In the genomic region with DNA sequence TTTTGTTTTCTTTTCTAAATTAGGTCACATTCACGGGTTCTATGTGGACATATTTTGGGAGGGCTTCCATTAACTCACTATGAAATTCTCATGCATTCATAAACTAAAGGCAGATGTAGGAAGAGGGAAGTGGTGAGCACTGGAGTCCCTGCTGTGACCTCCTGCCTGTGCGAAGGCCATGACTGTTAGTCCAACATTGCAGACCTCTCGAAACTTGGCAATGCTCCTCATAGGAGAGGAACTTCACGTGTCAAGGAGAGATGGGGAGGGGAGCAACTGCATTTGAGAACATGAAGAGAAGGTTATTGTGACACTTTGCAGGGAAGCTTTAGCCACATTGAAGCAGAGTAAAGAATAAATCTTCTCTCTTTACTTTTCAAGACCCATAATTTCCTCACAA, we compare ENCODE assay signal across 22 cellular contexts.
DNase-seq lines count a peak whose midpoint lies in the region; ATAC-seq and TF ChIP-seq lines count a peak whose summit lies in the region.
"Had no signal": no experiment of that assay in that cellular context is flagged by ENCODE, and none has a peak within 500 bp of the region (broad histone marks: within the 10 kb centered on the region; RNA-seq: fewer than 3 reads in every experiment).

No MANE protein-coding gene starts in this region.

- no peaks in the 10 kb centered on the region for H3K36me3 ChIP-seq in CD8-positive, alpha-beta T cell (ENCODE audit: insufficient read depth, low read length)
- no peaks in the 10 kb centered on the region for H3K36me3 ChIP-seq in WERI-Rb-1
- H3K36me3 ChIP-seq: adrenal gland, brain microvascular endothelial cell, gastrocnemius medialis, spleen, vagina had no signal

- peaks cover 4% of the 10 kb centered on the region for H3K27me3 Mint-ChIP-seq in CD8-positive, alpha-beta T cell (ENCODE audit: low read depth)
- H3K27me3 Mint-ChIP-seq: B cell, progenitor cell of endocrine pancreas had no signal

- H3K36me3 Mint-ChIP-seq in CD8-positive, alpha-beta T cell, result no peaks in the 10 kb centered on the region
- H3K36me3 Mint-ChIP-seq: natural killer cell had no signal

- H3K4me3 ChIP-seq in astrocyte of the spinal cord (ENCODE audit: low read depth, low read length) (no peak overlapping the region), WERI-Rb-1 (ENCODE audit: low read depth, low read length) (no peak overlapping the region)
- no peak overlapping the region for H3K4me3 ChIP-seq in CD8-positive, alpha-beta T cell (ENCODE audit: low read depth, low read length)
- H3K4me3 ChIP-seq: A549, adrenal gland, gastrocnemius medialis, mucosa of descending colon, spleen, vagina had no signal

- CTCF ChIA-PET in CD8-positive, alpha-beta T cell (lab: Charles Lee), result interaction anchor here (1.0 to 2.8 kb wide), 6 partner anchors 10 to 1415 kb away, joined by 3 to 14 read pairs (median 7); a partner anchor contains a TSS

- peak; percentile 61 for DNase-seq in SIG-M5 treated with dmso at 0.1 percent for 504 hours (lab: John Stamatoyannopoulos, UW; ENCODE audit: unreplicated experiment)
- no peak for DNase-seq in SIG-M5 (lab: John Stamatoyannopoulos, UW)
- peak; percentile 49 to 71 for DNase-seq in NOMO-1 (lab: John Stamatoyannopoulos, UW; ENCODE audit: unreplicated experiment in 2 of 2)
- DNase-seq in astrocyte of the spinal cord (ENCODE audit: low read depth, low spot score), result peak; percentile 12
- no peak for DNase-seq in stimulated activated CD4-positive, alpha-beta T cell treated with anti-CD3 and anti-CD28 coated beads, Interleukin-12 subunit alpha, Interleukin-12 subunit beta, amount 100 ng/mL, for 4 hours
- no peak for DNase-seq in CD8-positive, alpha-beta T cell
- no peak for DNase-seq in WERI-Rb-1
- DNase-seq: activated CD4-positive, alpha-beta T cell treated with anti-CD3 and anti-CD28 coated beads, Interleukin-2, amount 50 U/mL, for 48 hours; activated CD8-positive, alpha-beta memory T cell treated with anti-CD3 and anti-CD28 coated beads, Interleukin-2, amount 50 U/mL, for 48 hours; activated naive CD4-positive, alpha-beta T cell treated with anti-CD3 and anti-CD28 coated beads for 36 hours; gastrocnemius medialis; mucosa of descending colon; natural killer cell; spleen had no signal

- H3K9me3 ChIP-seq in CD8-positive, alpha-beta T cell (ENCODE audit: low read length), result no peaks in the 10 kb centered on the region
- H3K9me3 ChIP-seq in WERI-Rb-1 (ENCODE audit: severe bottlenecking), result peaks cover 2% of the 10 kb centered on the region
- H3K9me3 ChIP-seq: A549, adrenal gland, gastrocnemius medialis, mucosa of descending colon, spleen, vagina had no signal

- TF ChIP-seq CTCF in astrocyte of the spinal cord (IDR thresholded peaks at IDR 0.05; ENCODE audit: low read depth, low read length) (no peak), WERI-Rb-1 (IDR thresholded peaks at IDR 0.05; ENCODE audit: low read depth, low read length) (no peak)
- TF ChIP-seq CTCF in CD8-positive, alpha-beta T cell (IDR thresholded peaks at IDR 0.05), result no peak

- no peak overlapping the region for H3K27ac Mint-ChIP-seq in CD8-positive, alpha-beta T cell
- H3K27ac Mint-ChIP-seq: activated naive CD4-positive, alpha-beta T cell treated with anti-CD3 and anti-CD28 coated beads for 36 hours; B cell; natural killer cell; progenitor cell of endocrine pancreas; stimulated activated naive CD8-positive, alpha-beta T cell treated with anti-CD3 and anti-CD28 coated beads, Interleukin-15, amount 100 ng/mL, for 72 hours had no signal

- no peaks in the 10 kb centered on the region for H3K4me1 ChIP-seq in CD8-positive, alpha-beta T cell (ENCODE audit: insufficient read depth, low read length)
- H3K4me1 ChIP-seq: A549, adrenal gland, gastrocnemius medialis, spleen, vagina had no signal

- no peaks in the 10 kb centered on the region for H3K27me3 ChIP-seq in CD8-positive, alpha-beta T cell (ENCODE audit: insufficient read depth, low read length)
- no peaks in the 10 kb centered on the region for H3K27me3 ChIP-seq in WERI-Rb-1 (ENCODE audit: insufficient read depth, low read depth, severe bottlenecking)
- H3K27me3 ChIP-seq: adrenal gland, brain microvascular endothelial cell, gastrocnemius medialis, spleen, vagina had no signal

- in situ Hi-C loops in astrocyte of the spinal cord (cut with HindIII; ENCODE audit: low sequenced_read_pairs), result no loop called here

- H3K4me3 Mint-ChIP-seq in CD8-positive, alpha-beta T cell, result no peak overlapping the region
- H3K4me3 Mint-ChIP-seq: activated naive CD4-positive, alpha-beta T cell treated with anti-CD3 and anti-CD28 coated beads for 36 hours; B cell; natural killer cell; stimulated activated naive CD8-positive, alpha-beta T cell treated with anti-CD3 and anti-CD28 coated beads, Interleukin-15, amount 100 ng/mL, for 72 hours had no signal

- intact Hi-C loops in CD8-positive, alpha-beta T cell (cut with DNase I, micrococcal nuclease), result loop anchor here in 1 of 2 experiments (1.0 to 2.0 kb wide), 2 partner anchors 1415 to 1925 kb away; no protein-coding TSS in a partner anchor

- H3K27ac ChIP-seq in CD8-positive, alpha-beta T cell (ENCODE audit: low read depth, low read length), result no peak overlapping the region
- H3K27ac ChIP-seq in WERI-Rb-1, result no peak overlapping the region
- H3K27ac ChIP-seq: A549, adrenal gland, brain microvascular endothelial cell, gastrocnemius medialis, spleen, vagina had no signal

- ATAC-seq in CD8-positive, alpha-beta T cell, result no peak
- no peak for ATAC-seq in HG03045 (IDR thresholded peaks at IDR 0.05; ENCODE audit: unreplicated experiment)
- ATAC-seq: gastrocnemius medialis; stimulated activated naive CD8-positive, alpha-beta T cell treated with anti-CD3 and anti-CD28 coated beads, Interleukin-15, amount 100 ng/mL, for 72 hours had no signal

- POLR2A ChIA-PET in CD8-positive, alpha-beta T cell (lab: Charles Lee), result no interaction called here

- H3K9me3 Mint-ChIP-seq in CD8-positive, alpha-beta T cell, result no peaks in the 10 kb centered on the region
- H3K9me3 Mint-ChIP-seq: activated naive CD4-positive, alpha-beta T cell treated with anti-CD3 and anti-CD28 coated beads for 36 hours; natural killer cell; stimulated activated naive CD8-positive, alpha-beta T cell treated with anti-CD3 and anti-CD28 coated beads, Interleukin-15, amount 100 ng/mL, for 72 hours had no signal

- no peaks in the 10 kb centered on the region for H3K4me1 Mint-ChIP-seq in CD8-positive, alpha-beta T cell (ENCODE audit: low read depth)
- H3K4me1 Mint-ChIP-seq: B cell; natural killer cell; stimulated activated naive CD8-positive, alpha-beta T cell treated with anti-CD3 and anti-CD28 coated beads, Interleukin-15, amount 100 ng/mL, for 72 hours had no signal

Comparison
In these comparisons a context has a peak if more than half of its experiments do, and no peak if none do; other contexts are left out.
1. DNase-seq: peak in SIG-M5 treated with dmso at 0.1 percent for 504 hours (single experiment), NOMO-1 (2 of 2) and astrocyte of the spinal cord (single experiment); none in SIG-M5 (single experiment), stimulated activated CD4-positive, alpha-beta T cell treated with anti-CD3 and anti-CD28 coated beads, Interleukin-12 subunit alpha, Interleukin-12 subunit beta, amount 100 ng/mL, for 4 hours (single experiment), CD8-positive, alpha-beta T cell (0 of 7) and WERI-Rb-1 (single experiment).